16 cellular contexts compared by ENCODE assay signal in the genomic region with DNA sequence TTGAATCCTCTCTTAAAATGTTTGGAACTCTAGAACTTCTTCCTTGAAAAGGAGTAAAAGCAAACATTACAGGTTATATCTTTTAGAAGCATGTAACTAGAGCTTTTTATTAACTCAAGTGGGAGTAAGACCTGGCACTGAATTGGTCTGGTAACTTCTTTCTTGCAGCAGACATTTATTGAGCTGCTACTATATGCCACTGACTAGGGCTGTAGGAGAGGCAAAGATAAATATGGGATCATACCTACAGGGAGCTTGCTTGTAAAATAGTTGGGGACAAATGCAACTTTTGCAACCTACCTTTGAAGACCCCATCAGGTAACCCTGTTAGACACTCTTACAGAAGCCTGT.
DNase-seq lines count a peak whose midpoint lies in the region; ATAC-seq and TF ChIP-seq lines count a peak whose summit lies in the region.
"Had no signal": no experiment of that assay in that cellular context is flagged by ENCODE, and none has a peak within 500 bp of the region (broad histone marks: within the 10 kb centered on the region; RNA-seq: fewer than 3 reads in every experiment).

No MANE protein-coding gene starts in this region.

- H3K27ac Mint-ChIP-seq in CD14-positive monocyte, result no peak overlapping the region
- H3K27ac Mint-ChIP-seq: activated B cell treated with CpG ODN at 0.5 μM for 24 hours; activated naive CD8-positive, alpha-beta T cell treated with anti-CD3 and anti-CD28 coated beads, Interleukin-2, amount 50 U/mL, for 24 hours; CD8-positive, alpha-beta T cell had no signal

- H3K27me3 ChIP-seq in lower lobe of right lung (ENCODE audit: low read depth) (no peaks in the 10 kb centered on the region), stomach (no peaks in the 10 kb centered on the region), spleen (replicated peaks in 1 of 7) (no peaks in the 10 kb centered on the region)

- intact Hi-C loops in lower lobe of right lung (cut with DNase I) (no loop called here), stomach (cut with DNase I; ENCODE audit: low total_unique reads) (no loop called here), CD14-positive monocyte (cut with micrococcal nuclease) (no loop called here), spleen (cut with DNase I; ENCODE audit: low total_unique reads) (no loop called here)

- H3K9me3 ChIP-seq in lower lobe of right lung (no peaks in the 10 kb centered on the region), stomach (no peaks in the 10 kb centered on the region), spleen (no peaks in the 10 kb centered on the region)

- no peak for ATAC-seq in lower lobe of right lung
- ATAC-seq: activated naive CD8-positive, alpha-beta T cell treated with anti-CD3 and anti-CD28 coated beads, Interleukin-2, amount 50 U/mL, for 24 hours; CD8-positive, alpha-beta T cell; GM12878 had no signal

- H3K4me3 ChIP-seq in WI38 (ENCODE audit: low read depth, low read length), result peak overlapping the region; percentile 30
- H3K4me3 ChIP-seq in lower lobe of right lung, result peak overlapping the region; percentile 15
- H3K4me3 ChIP-seq in stomach, result peak overlapping the region in 3 of 4 donors; percentile 24 to 32 (median 27)
- peak overlapping the region in 2 of 8 donors; percentile 8 to 17 for H3K4me3 ChIP-seq in spleen
- H3K4me3 ChIP-seq: GM12878, lung had no signal

- no peaks in the 10 kb centered on the region for H3K36me3 Mint-ChIP-seq in CD14-positive monocyte
- H3K36me3 Mint-ChIP-seq: CD8-positive, alpha-beta T cell had no signal

- H3K4me1 ChIP-seq in lower lobe of right lung (peaks cover 6% of the 10 kb centered on the region), stomach (peaks cover 0 to 17% (median 6%) of the 10 kb centered on the region in 4 donors), spleen (no peaks in the 10 kb centered on the region)

- H3K27ac ChIP-seq in lower lobe of right lung (peak overlapping the region; percentile 25), stomach (peak overlapping the region in 3 of 5 donors; percentile 48 to 63 (median 53)), spleen (peak overlapping the region in 2 of 8 donors; percentile 39 to 52)
- H3K27ac ChIP-seq: epithelial cell of prostate had no signal

- no peaks in the 10 kb centered on the region for H3K36me3 ChIP-seq in lower lobe of right lung
- no peaks in the 10 kb centered on the region for H3K36me3 ChIP-seq in stomach
- no peaks in the 10 kb centered on the region for H3K36me3 ChIP-seq in spleen

- H3K9me3 Mint-ChIP-seq in CD14-positive monocyte, result peaks cover 0 to 7% (median 3%) of the 10 kb centered on the region in 7 donors
- H3K9me3 Mint-ChIP-seq: activated B cell treated with CpG ODN at 0.5 μM for 24 hours; activated naive CD8-positive, alpha-beta T cell treated with anti-CD3 and anti-CD28 coated beads, Interleukin-2, amount 50 U/mL, for 24 hours; CD8-positive, alpha-beta T cell had no signal

- H3K4me1 Mint-ChIP-seq in CD14-positive monocyte, result no peaks in the 10 kb centered on the region
- H3K4me1 Mint-ChIP-seq: activated B cell treated with CpG ODN at 0.5 μM for 24 hours; activated naive CD8-positive, alpha-beta T cell treated with anti-CD3 and anti-CD28 coated beads, Interleukin-2, amount 50 U/mL, for 24 hours had no signal

- TF ChIP-seq POLR2A in stomach (IDR thresholded peaks at IDR 0.05) (no peak), spleen (IDR thresholded peaks at IDR 0.05) (no peak)

- peaks cover under 1 to 9% (median 2%) of the 10 kb centered on the region in 3 donors for H3K27me3 Mint-ChIP-seq in CD14-positive monocyte (ENCODE audit: low read depth in 3 of 3)
- H3K27me3 Mint-ChIP-seq: activated B cell treated with CpG ODN at 0.5 μM for 24 hours had no signal

- DNase-seq in HCEC 1CT, result peak; percentile 22
- DNase-seq in lower lobe of right lung, result no peak
- no peak for DNase-seq in stomach
- DNase-seq in CD14-positive monocyte (ENCODE audit: low spot score), result no peak
- no peak for DNase-seq in SIG-M5 treated with dmso at 0.1 percent for 504 hours (lab: John Stamatoyannopoulos, UW; ENCODE audit: unreplicated experiment)
- DNase-seq in spleen, result no peak
- DNase-seq: activated B cell treated with CpG ODN at 0.5 μM for 24 hours; activated naive CD8-positive, alpha-beta T cell treated with anti-CD3 and anti-CD28 coated beads, Interleukin-2, amount 50 U/mL, for 24 hours; activated T-cell treated with anti-CD3 and anti-CD28 coated beads for 4 hours; CD8-positive, alpha-beta T cell; hypothalamus; NCI-H446 had no signal

- no peak for TF ChIP-seq CTCF in WI38 (IDR thresholded peaks at IDR 0.05; ENCODE audit: low read depth, low read length)
- no peak for TF ChIP-seq CTCF in lower lobe of right lung (IDR thresholded peaks at IDR 0.05)
- no peak for TF ChIP-seq CTCF in stomach (IDR thresholded peaks at IDR 0.05)
- TF ChIP-seq CTCF in CD14-positive monocyte (IDR thresholded peaks at IDR 0.05), result no peak
- TF ChIP-seq CTCF in spleen (IDR thresholded peaks at IDR 0.05 in 8 of 11, conservative IDR thresholded peaks at IDR 0.05 in 3 of 11), result no peak

- no peak overlapping the region for H3K4me3 Mint-ChIP-seq in CD14-positive monocyte
- H3K4me3 Mint-ChIP-seq: activated B cell treated with CpG ODN at 0.5 μM for 24 hours; activated naive CD8-positive, alpha-beta T cell treated with anti-CD3 and anti-CD28 coated beads, Interleukin-2, amount 50 U/mL, for 24 hours; CD8-positive, alpha-beta T cell had no signal

- TF ChIP-seq EP300 in stomach (IDR thresholded peaks at IDR 0.05), result no peak
